In genomic region chr22:45446216-45446615, GRCh38 we compare ENCODE assay signal across 20 cellular contexts. TPM values are rescaled to one million over a fixed set of nuclear protein-coding genes. Genes with fewer than 3 reads are reported as not detected.
DNase-seq lines count a peak whose midpoint lies in the region; ATAC-seq lines count a peak whose summit lies in the region.
"Had no signal": no experiment of that assay in that cellular context is flagged by ENCODE, and none has a peak within 500 bp of the region (broad histone marks: within the 10 kb centered on the region; RNA-seq: fewer than 3 reads in every experiment).

No MANE protein-coding gene starts in this region.

- H3K27ac Mint-ChIP-seq in stimulated activated naive CD8-positive, alpha-beta T cell treated with anti-CD3 and anti-CD28 coated beads, Interleukin-15, Interleukin-2, amounts not matched to agents 100 ng/mL and 50 ng/mL, for 24 hours, result peak overlapping the region; percentile 4
- H3K27ac Mint-ChIP-seq: CD4-positive, alpha-beta memory T cell; GM23338 had no signal

- no peak overlapping the region for H3K4me3 Mint-ChIP-seq in stimulated activated naive CD8-positive, alpha-beta T cell treated with anti-CD3 and anti-CD28 coated beads, Interleukin-15, Interleukin-2, amounts not matched to agents 100 ng/mL and 50 ng/mL, for 24 hours
- H3K4me3 Mint-ChIP-seq: CD4-positive, alpha-beta memory T cell; GM23338 had no signal

- H3K4me1 Mint-ChIP-seq in stimulated activated naive CD8-positive, alpha-beta T cell treated with anti-CD3 and anti-CD28 coated beads, Interleukin-15, Interleukin-2, amounts not matched to agents 100 ng/mL and 50 ng/mL, for 24 hours (ENCODE audit: low read depth), result peaks cover 1% of the 10 kb centered on the region

- no peak for ATAC-seq in stimulated activated naive CD8-positive, alpha-beta T cell treated with anti-CD3 and anti-CD28 coated beads, Interleukin-15, Interleukin-2, amounts not matched to agents 100 U/mL and 50 U/mL, for 24 hours
- ATAC-seq in HG03280 (IDR thresholded peaks at IDR 0.05; ENCODE audit: unreplicated experiment) (no peak), GM21786 (IDR thresholded peaks at IDR 0.05; ENCODE audit: unreplicated experiment) (no peak)
- ATAC-seq: GM23338, HCT116, SK-N-SH treated with all-trans-retinoic acid at 6 μM for 48 hours had no signal

- no peaks in the 10 kb centered on the region for H3K36me3 Mint-ChIP-seq in stimulated activated naive CD8-positive, alpha-beta T cell treated with anti-CD3 and anti-CD28 coated beads, Interleukin-15, Interleukin-2, amounts not matched to agents 100 ng/mL and 50 ng/mL, for 24 hours (ENCODE audit: low read depth)
- H3K36me3 Mint-ChIP-seq: CD4-positive, alpha-beta memory T cell had no signal

- DNase-seq in stimulated activated naive CD8-positive, alpha-beta T cell treated with anti-CD3 and anti-CD28 coated beads, Interleukin-15, Interleukin-2, amounts not matched to agents 100 U/mL and 50 U/mL, for 24 hours, result no peak
- DNase-seq in M059J (ENCODE audit: low read depth) (peak; percentile 29), fibroblast of peridontal ligament (ENCODE audit: extremely low read depth) (peak; percentile 41), LoVo (ENCODE audit: low spot score) (no peak)
- DNase-seq in stimulated activated CD4-positive, alpha-beta T cell treated with anti-CD3 and anti-CD28 coated beads, Interleukin-2, amount 100 ng/mL, for 48 hours, result no peak
- DNase-seq: CD4-positive, alpha-beta memory T cell; NCI-H1417; NCI-H1930; NCI-H226; NCI-H524; NCI-H82; SIG-M5 had no signal

- no peaks in the 10 kb centered on the region for H3K9me3 Mint-ChIP-seq in stimulated activated naive CD8-positive, alpha-beta T cell treated with anti-CD3 and anti-CD28 coated beads, Interleukin-15, Interleukin-2, amounts not matched to agents 100 ng/mL and 50 ng/mL, for 24 hours
- H3K9me3 Mint-ChIP-seq: GM23338 had no signal

- H3K27me3 Mint-ChIP-seq in stimulated activated naive CD8-positive, alpha-beta T cell treated with anti-CD3 and anti-CD28 coated beads, Interleukin-15, Interleukin-2, amounts not matched to agents 100 ng/mL and 50 ng/mL, for 24 hours, result peaks cover 1% of the 10 kb centered on the region

RNA-seq across cellular contexts. Expression of gene RIBC2, which starts 32.7 kb away (rescaled TPM):
- total RNA-seq in M059J (2014; rRNA removed; shearing (Covaris generic)), result 6.4 and 9.5 TPM in 2 replicates
- total RNA-seq: A172; CD4-positive, alpha-beta memory T cell had no signal

RNA-seq across cellular contexts. Expression of gene SMC1B, which starts 32.8 kb away (rescaled TPM):
- total RNA-seq in M059J (2014; rRNA removed; shearing (Covaris generic)), result 0.20 TPM in 1 of 2 replicates, not detected in the other
- total RNA-seq: A172, GM23338, LHCN-M2 had no signal

RNA-seq across cellular contexts. Expression of gene FBLN1, which starts 56.5 kb away (rescaled TPM):
- total RNA-seq in M059J (2014; rRNA removed; shearing (Covaris generic)), result 23.9 and 34.9 TPM in 2 replicates
- total RNA-seq: CD4-positive, alpha-beta memory T cell had no signal

Comparison
In these comparisons a context has a peak if more than half of its experiments do, and no peak if none do; other contexts are left out.
1. DNase-seq: peak in M059J (single experiment) and fibroblast of peridontal ligament (single experiment); none in stimulated activated naive CD8-positive, alpha-beta T cell treated with anti-CD3 and anti-CD28 coated beads, Interleukin-15, Interleukin-2, amounts not matched to agents 100 U/mL and 50 U/mL, for 24 hours (single experiment), stimulated activated CD4-positive, alpha-beta T cell treated with anti-CD3 and anti-CD28 coated beads, Interleukin-2, amount 100 ng/mL, for 48 hours (0 of 2) and LoVo (single experiment).